In genomic region chr2:109066501-109066900, GRCh38 we compare ENCODE assay signal across 19 cellular contexts.
"Had no signal": no experiment of that assay in that cellular context is flagged by ENCODE, and none has a peak within 500 bp of the region (broad histone marks: within the 10 kb centered on the region; RNA-seq: fewer than 3 reads in every experiment).

No MANE protein-coding gene starts in this region.

- DNase-seq: activated CD4-positive, alpha-beta T cell treated with anti-CD3 and anti-CD28 coated beads, Interleukin-2, amount 10 ng/mL, durations not matched to agents 7 days and 5 days; activated CD4-positive, CD25-positive, alpha-beta regulatory T cell; activated naive CD8-positive, alpha-beta T cell treated with anti-CD3 and anti-CD28 coated beads, Interleukin-2, amount 50 U/mL, for 24 hours; activated T-cell treated with anti-CD3 and anti-CD28 coated beads, Interleukin-2, amount 50 U/mL, for 1 hour; foreskin fibroblast; left cardiac atrium; naive thymus-derived CD4-positive, alpha-beta T cell; occipital lobe; right lobe of liver; stimulated activated naive CD4-positive, alpha-beta T cell treated with Interleukin-2 at 50 U/mL for 16 hours; T-helper 17 cell; upper lobe of right lung had no signal

- H3K4me3 ChIP-seq: ascending aorta, dorsolateral prefrontal cortex, lung, prostate gland, right lobe of liver, upper lobe of right lung had no signal

- H3K27me3 ChIP-seq: ascending aorta, right lobe of liver, upper lobe of right lung had no signal

- FAIRE-seq: endometrium, TTC549 had no signal

- H3K4me1 ChIP-seq: ascending aorta, prostate gland, upper lobe of right lung had no signal

- H3K27ac Mint-ChIP-seq: activated CD4-positive, alpha-beta T cell treated with anti-CD3 and anti-CD28 coated beads, Interleukin-2, amount 10 ng/mL, durations not matched to agents 7 days and 5 days; activated naive CD8-positive, alpha-beta T cell treated with anti-CD3 and anti-CD28 coated beads, Interleukin-2, amount 50 U/mL, for 24 hours; T-helper 17 cell had no signal

- H3K36me3 ChIP-seq: ascending aorta, prostate gland, right lobe of liver, upper lobe of right lung had no signal

- H3K4me3 Mint-ChIP-seq: activated CD4-positive, alpha-beta T cell treated with anti-CD3 and anti-CD28 coated beads, Interleukin-2, amount 10 ng/mL, durations not matched to agents 7 days and 5 days; activated naive CD8-positive, alpha-beta T cell treated with anti-CD3 and anti-CD28 coated beads, Interleukin-2, amount 50 U/mL, for 24 hours; naive thymus-derived CD4-positive, alpha-beta T cell; T-helper 17 cell had no signal

- H3K9me3 Mint-ChIP-seq: activated CD4-positive, alpha-beta T cell treated with anti-CD3 and anti-CD28 coated beads, Interleukin-2, amount 10 ng/mL, durations not matched to agents 7 days and 5 days; activated naive CD8-positive, alpha-beta T cell treated with anti-CD3 and anti-CD28 coated beads, Interleukin-2, amount 50 U/mL, for 24 hours had no signal

- H3K27ac ChIP-seq: ascending aorta, dorsolateral prefrontal cortex, prostate gland, right lobe of liver, upper lobe of right lung had no signal

- H3K27me3 Mint-ChIP-seq: activated CD4-positive, alpha-beta T cell treated with anti-CD3 and anti-CD28 coated beads, Interleukin-2, amount 10 ng/mL, durations not matched to agents 7 days and 5 days; activated naive CD8-positive, alpha-beta T cell treated with anti-CD3 and anti-CD28 coated beads, Interleukin-2, amount 50 U/mL, for 24 hours had no signal

- ATAC-seq: activated naive CD8-positive, alpha-beta T cell treated with anti-CD3 and anti-CD28 coated beads, Interleukin-2, amount 50 U/mL, for 24 hours; esophagus mucosa; left cardiac atrium; naive thymus-derived CD4-positive, alpha-beta T cell; right lobe of liver; T-helper 17 cell; upper lobe of right lung had no signal

- H3K9me3 ChIP-seq: ascending aorta, prostate gland, right lobe of liver, upper lobe of right lung had no signal
